ENCODE assay signal across 10 cellular contexts in genomic region chr22:19772673-19773469, GRCh38. TPM values are rescaled to one million over a fixed set of nuclear protein-coding genes. Genes with fewer than 3 reads are reported as not detected.
DNase-seq lines count a peak whose midpoint lies in the region; ATAC-seq and TF ChIP-seq lines count a peak whose summit lies in the region.
"Had no signal": no experiment of that assay in that cellular context is flagged by ENCODE, and none has a peak within 500 bp of the region (broad histone marks: within the 10 kb centered on the region; RNA-seq: fewer than 3 reads in every experiment).

No MANE protein-coding gene starts in this region.

- 71 to 78% (median 75%) methylated on average over 25 of the region's 25 CpGs for WGBS in psoas muscle, 3 donors
- 58 to 70% methylated on average over 16 to 19 of the region's 25 CpGs for WGBS in thyroid gland, 2 donors

- H3K9me3 ChIP-seq in Panc1 (ENCODE audit: control insufficient read depth, insufficient read depth, low read depth, low read length) (no peaks in the 10 kb centered on the region), psoas muscle (no peaks in the 10 kb centered on the region), thyroid gland (no peaks in the 10 kb centered on the region)
- H3K9me3 ChIP-seq: breast epithelium had no signal

- TSS peak; percentile 35 for BruUV-seq in Panc1 (replicated peaks; lab: Mats Ljungman, UMichigan)

- intact Hi-C loops in Panc1 (cut with micrococcal nuclease; ENCODE audit: unreplicated experiment), result no loop called here
- intact Hi-C loops in psoas muscle (cut with DNase I), result no loop called here
- intact Hi-C loops in thyroid gland (cut with DNase I), result no loop called here

- in situ Hi-C loops in Panc1 (cut with HindIII; ENCODE audit: low pct_unique_long_range_greater_than_20kb, low sequenced_read_pairs), result no loop called here

- CTCF ChIA-PET in Panc1 (lab: Charles Lee), result interaction anchor here (1.3 kb wide), 1 partner anchor 42 kb away, joined by 3 read pairs; no protein-coding TSS in a partner anchor

- TF ChIP-seq POLR2A in thyroid gland (IDR thresholded peaks at IDR 0.05), result no peak

- POLR2A ChIA-PET in Panc1 (lab: Charles Lee), result no interaction called here

- no peak for TF ChIP-seq CTCF in Panc1 (IDR thresholded peaks at IDR 0.05)
- TF ChIP-seq CTCF in psoas muscle (IDR thresholded peaks at IDR 0.05), result no peak
- TF ChIP-seq CTCF in thyroid gland (IDR thresholded peaks at IDR 0.05), result peak in 1 of 6 experiments; percentile 12

- no peak for DNase-seq in Panc1 (ENCODE audit: low read depth, low spot score)
- peak; percentile 5 to 47 for DNase-seq in psoas muscle
- DNase-seq in thyroid gland, result no peak
- DNase-seq in SHP77 treated with DMSO at 0.1 percent for 48 hours (lab: John Stamatoyannopoulos, UW), result no peak
- DNase-seq: occipital lobe had no signal

- ATAC-seq in GM18861 (IDR thresholded peaks at IDR 0.05; ENCODE audit: unreplicated experiment), result peak; percentile 74
- peak; percentile 80 for ATAC-seq in HG02759 (IDR thresholded peaks at IDR 0.05; ENCODE audit: unreplicated experiment)
- ATAC-seq in Panc1, result no peak
- no peak for ATAC-seq in psoas muscle
- no peak for ATAC-seq in GM18870 (IDR thresholded peaks at IDR 0.05; ENCODE audit: unreplicated experiment)

- no peaks in the 10 kb centered on the region for H3K27me3 ChIP-seq in Panc1 (ENCODE audit: control insufficient read depth, insufficient read depth, low read length)
- H3K27me3 ChIP-seq in psoas muscle (ENCODE audit: insufficient read depth in 3 of 3, low read length in 2 of 3), result peaks cover 0 to 8% (median 1%) of the 10 kb centered on the region in 3 donors
- peaks cover 5% of the 10 kb centered on the region for H3K27me3 ChIP-seq in thyroid gland

- H3K27ac ChIP-seq in Panc1 (ENCODE audit: low read length), result no peak overlapping the region
- H3K27ac ChIP-seq in psoas muscle, result no peak overlapping the region
- H3K27ac ChIP-seq in thyroid gland, result no peak overlapping the region
- H3K27ac ChIP-seq: hepatocyte had no signal

- no peaks in the 10 kb centered on the region for H3K36me3 ChIP-seq in Panc1 (ENCODE audit: control insufficient read depth, insufficient read depth, low read length)
- H3K36me3 ChIP-seq in psoas muscle (ENCODE audit: insufficient read depth in 1 of 2, low read depth in 1 of 2), result peaks cover 0 to 4% of the 10 kb centered on the region in 2 donors
- no peaks in the 10 kb centered on the region for H3K36me3 ChIP-seq in thyroid gland
- H3K36me3 ChIP-seq: breast epithelium had no signal

- H3K4me1 ChIP-seq in Panc1 (ENCODE audit: control insufficient read depth, insufficient read depth, low read length), result peaks cover 3% of the 10 kb centered on the region; the same call in 1 of the 2 replicates
- no peaks in the 10 kb centered on the region for H3K4me1 ChIP-seq in psoas muscle
- H3K4me1 ChIP-seq in thyroid gland, result peaks cover 0 to 5% of the 10 kb centered on the region in 2 donors
- H3K4me1 ChIP-seq: breast epithelium had no signal

- H3K4me3 ChIP-seq in Panc1 (ENCODE audit: low read depth in 2 of 2, low read length in 2 of 2), result no peak overlapping the region
- H3K4me3 ChIP-seq in psoas muscle, result no peak overlapping the region
- H3K4me3 ChIP-seq in thyroid gland (replicated peaks in 1 of 3), result no peak overlapping the region
- H3K4me3 ChIP-seq: breast epithelium, hepatocyte had no signal

RNA-seq across cellular contexts. Expression of gene TBX1, which starts 12.3 kb away (rescaled TPM):
- total RNA-seq in Panc1 (2021; ENCODE audit: unreplicated experiment) (91.7 TPM), psoas muscle (100 to 1,000 TPM in 2 of 4 donors, 10 to 100 TPM in 2; 76.0 to 112 (median 91.8) TPM), thyroid gland (10 to 100 TPM in 2 of 4 donors, 1 to 10 TPM in 2; 7.6 to 34.3 (median 18.5) TPM)
- 102 TPM for polyA plus RNA-seq in Panc1 (2012; ENCODE audit: insufficient read length)
- polyA plus RNA-seq in psoas muscle, result 10 to 100 TPM; 18.2 to 80.8 (median 63.8) TPM
- total RNA-seq: hepatocyte had no signal

RNA-seq across cellular contexts. Expression of gene GP1BB, which starts 49.5 kb away (rescaled TPM):
- total RNA-seq in Panc1 (2021; ENCODE audit: unreplicated experiment) (3.6 TPM), psoas muscle (1 to 10 TPM in 1 of 4 donors, not detected in 3; 1.8 TPM), thyroid gland (1 to 10 TPM; 1.5 to 6.6 (median 3.1) TPM)
- polyA plus RNA-seq in Panc1 (2012; ENCODE audit: insufficient read length), result 10.1 TPM
- under 1 TPM; 0.14 to 0.63 (median 0.53) TPM for polyA plus RNA-seq in psoas muscle

RNA-seq across cellular contexts. Expression of gene SEPTIN5, which starts 58.6 kb away (rescaled TPM):
- total RNA-seq in Panc1 (2021; ENCODE audit: unreplicated experiment) (17.2 TPM), psoas muscle (10 to 100 TPM in 1 of 4 donors, 1 to 10 TPM in 3; 6.0 to 10.9 (median 8.3) TPM), thyroid gland (100 to 1,000 TPM in 1 of 4 donors, 10 to 100 TPM in 3; 14.0 to 124 (median 27.3) TPM)
- 39.8 TPM for polyA plus RNA-seq in Panc1 (2012; ENCODE audit: insufficient read length)
- polyA plus RNA-seq in psoas muscle, result 1 to 10 TPM; 3.7 to 7.0 (median 4.8) TPM

Comparison
In these comparisons a context has a peak if more than half of its experiments do, and no peak if none do; other contexts are left out.
1. ATAC-seq: peak in GM18861 (single experiment) and HG02759 (single experiment); none in Panc1 (single experiment), psoas muscle (0 of 4) and GM18870 (single experiment).
2. DNase-seq: peak in psoas muscle (2 of 2); none in Panc1 (single experiment), thyroid gland (0 of 2) and SHP77 treated with DMSO at 0.1 percent for 48 hours (single experiment).